8 cellular contexts compared by ENCODE assay signal in genomic region chr1:31181515-31182343, GRCh38. TPM values are rescaled to one million over a fixed set of nuclear protein-coding genes. Genes with fewer than 3 reads are reported as not detected.
DNase-seq lines count a peak whose midpoint lies in the region; ATAC-seq and TF ChIP-seq lines count a peak whose summit lies in the region.

No MANE protein-coding gene starts in this region.

- H3K27me3 ChIP-seq in BE2C: no peaks in the 10 kb centered on the region

- peaks cover 4% of the 10 kb centered on the region for H3K4me1 Mint-ChIP-seq in MCF 10A (ENCODE audit: insufficient read depth, unreplicated experiment)

- POLR2A ChIA-PET in MCF 10A (lab: Yijun Ruan, JAX): interaction anchor here (0.6 to 1.0 kb wide), 4 partner anchors 11 to 758 kb away, joined by 3 to 5 read pairs (median 4); partner anchors contain the start of genes SNRNP40 and ZCCHC17

- CTCF ChIA-PET in MCF 10A (lab: Yijun Ruan, JAX): interaction anchor here (0.5 to 6.9 kb wide), 13 partner anchors 12 to 159 kb away, joined by 3 to 78 read pairs (median 5); no protein-coding TSS in a partner anchor

- intact Hi-C loops in MCF 10A (cut with micrococcal nuclease): loop anchor here (1.0 to 10.0 kb wide), 2 partner anchors 19 to 397 kb away; no protein-coding TSS in a partner anchor

- peak overlapping the region; percentile 40 for H3K4me3 Mint-ChIP-seq in MCF 10A (ENCODE audit: unreplicated experiment)

- H3K36me3 ChIP-seq in BE2C: no peaks in the 10 kb centered on the region; the same call in 1 of the 2 replicates

- no peaks in the 10 kb centered on the region for H3K36me3 Mint-ChIP-seq in MCF 10A (ENCODE audit: insufficient read depth, unreplicated experiment)

- no peaks in the 10 kb centered on the region for H3K9me3 Mint-ChIP-seq in MCF 10A (ENCODE audit: unreplicated experiment)

- H3K9me3 ChIP-seq in BE2C: no peaks in the 10 kb centered on the region

- TF ChIP-seq CTCF in BE2C (IDR thresholded peaks at IDR 0.05; ENCODE audit: low read depth, low read length) (peak; percentile 64), MCF 10A (IDR thresholded peaks at IDR 0.05; ENCODE audit: unreplicated experiment) (peak; percentile 53)

- peak; percentile 66 for DNase-seq in BE2C
- DNase-seq in MCF 10A (ENCODE audit: unreplicated experiment): no peak
- peak; percentile 57 for DNase-seq in inferior parietal cortex (ENCODE audit: extremely low spot score)
- peak; percentile 71 for DNase-seq in stimulated activated CD4-positive, alpha-beta T cell treated with anti-CD3 and anti-CD28 coated beads, Interleukin-15, amount 100 ng/mL, for 24 hours

- BruUV-seq in MCF 10A (replicated peaks; lab: Mats Ljungman, UMichigan): no TSS peak

- peak; percentile 60 for ATAC-seq in HG03175 (IDR thresholded peaks at IDR 0.05; ENCODE audit: unreplicated experiment)
- ATAC-seq in SK-N-SH treated with all-trans-retinoic acid at 6 μM for 48 hours: peak; percentile 56
- ATAC-seq in HG02759 (IDR thresholded peaks at IDR 0.05; ENCODE audit: unreplicated experiment): no peak
- ATAC-seq in HG03025 (IDR thresholded peaks at IDR 0.05; ENCODE audit: low FRiP score, unreplicated experiment): no peak

- H3K27ac Mint-ChIP-seq in MCF 10A (ENCODE audit: low read depth, unreplicated experiment): no peak overlapping the region

- peak overlapping the region; percentile 54 for H3K4me3 ChIP-seq in BE2C (ENCODE audit: low read depth, low read length)

- peaks cover 29% of the 10 kb centered on the region for H3K27me3 Mint-ChIP-seq in MCF 10A (ENCODE audit: insufficient read depth, unreplicated experiment)

- no peaks in the 10 kb centered on the region for H3K4me1 ChIP-seq in BE2C

TF ChIP-seq in SK-N-SH treated with all-trans-retinoic acid at 6 μM for 48 hours, 23 proteins besides CTCF, POLR2A, EP300 and RAD21:
- TF ChIP-seq ARNTL (CRISPR knock-in tag; IDR thresholded peaks at IDR 0.05; ENCODE audit: borderline replicate concordance, low read depth) (no peak), ZNF70 (CRISPR knock-in tag; IDR thresholded peaks at IDR 0.05) (no peak), BACH2 (CRISPR knock-in tag; IDR thresholded peaks at IDR 0.05; ENCODE audit: borderline replicate concordance) (no peak), ZFP30 (CRISPR knock-in tag; IDR thresholded peaks at IDR 0.05) (no peak), ZFP3 (CRISPR knock-in tag; IDR thresholded peaks at IDR 0.05) (no peak), ESRRG (CRISPR knock-in tag; IDR thresholded peaks at IDR 0.05) (no peak), OSR1 (CRISPR knock-in tag; IDR thresholded peaks at IDR 0.05) (no peak), CREB5 (CRISPR knock-in tag; IDR thresholded peaks at IDR 0.05; ENCODE audit: low read depth) (no peak), SNAI2 (CRISPR knock-in tag; IDR thresholded peaks at IDR 0.05) (no peak), ZNF565 (CRISPR knock-in tag; conservative IDR thresholded peaks at IDR 0.05; ENCODE audit: low read depth) (no peak), POU6F1 (CRISPR knock-in tag; IDR thresholded peaks at IDR 0.05; ENCODE audit: borderline replicate concordance, low read depth) (no peak), ZC3H10 (CRISPR knock-in tag; IDR thresholded peaks at IDR 0.05) (no peak), CSDC2 (CRISPR knock-in tag; IDR thresholded peaks at IDR 0.05) (no peak)
TF ChIP-seq in SK-N-SH treated with all-trans-retinoic acid at 6 μM for 48 hours: peak in this region for 0.

RNA-seq across cellular contexts. Expression of gene NKAIN1, which starts 58.0 kb away (rescaled TPM):
- polyA plus RNA-seq in BE2C (2012; ENCODE audit: insufficient read depth, insufficient read length, low read depth): 10.9 TPM
- 0.12 TPM in 1 of 2 replicates, not detected in the other for total RNA-seq in MCF 10A (2022)

Comparison
In these comparisons a context has a peak if more than half of its experiments do, and no peak if none do; other contexts are left out.
1. ATAC-seq: peak in HG03175 (single experiment) and SK-N-SH treated with all-trans-retinoic acid at 6 μM for 48 hours (single experiment); none in HG02759 (single experiment) and HG03025 (single experiment).